In the genomic region with DNA sequence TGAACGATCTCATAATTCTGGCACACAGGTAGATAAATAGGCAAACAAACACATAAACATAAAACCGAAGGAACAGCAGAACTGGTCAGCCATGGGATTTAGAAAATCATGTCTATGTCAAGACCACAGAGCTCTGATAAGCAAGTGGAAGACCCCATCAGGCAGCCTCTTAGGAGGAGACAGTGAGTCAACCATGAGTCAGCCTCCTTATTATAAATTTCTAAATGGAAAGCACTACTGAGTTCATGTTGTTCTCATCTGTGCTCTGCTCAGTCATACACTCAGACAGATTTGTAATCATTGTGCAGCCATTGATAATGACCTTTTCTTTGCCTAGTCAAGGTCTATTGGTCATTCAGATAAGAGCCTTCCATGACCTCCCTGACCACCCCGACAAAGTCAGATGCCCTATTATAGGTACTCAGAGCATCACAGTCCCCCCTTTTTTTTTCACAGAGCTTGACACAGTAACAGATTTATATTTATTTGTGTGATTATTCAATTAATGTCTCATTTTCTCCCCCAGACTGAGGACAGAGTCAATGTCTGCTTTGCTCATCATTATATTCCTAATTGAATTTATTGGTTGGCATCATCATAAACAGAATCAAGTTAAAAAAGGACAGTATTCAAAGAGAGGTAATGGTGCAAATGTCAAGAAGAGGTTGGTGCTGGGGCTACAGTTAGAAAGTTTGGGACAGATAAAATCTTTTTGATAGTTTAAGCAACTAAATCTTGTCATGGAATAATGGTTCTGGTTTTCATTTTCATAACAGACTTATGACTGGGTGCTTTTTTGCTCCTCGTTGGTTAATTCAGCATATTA, we compare ENCODE assay signal across 18 cellular contexts.
DNase-seq lines count a peak whose midpoint lies in the region; ATAC-seq and TF ChIP-seq lines count a peak whose summit lies in the region.
"Had no signal": no experiment of that assay in that cellular context is flagged by ENCODE, and none has a peak within 500 bp of the region (broad histone marks: within the 10 kb centered on the region; RNA-seq: fewer than 3 reads in every experiment).

No MANE protein-coding gene starts in this region.

- H3K27ac ChIP-seq in heart right ventricle (no peak overlapping the region), aorta (ENCODE audit: low read depth in 1 of 2, low read length in 2 of 2) (no peak overlapping the region)
- H3K27ac ChIP-seq: A549, gastrocnemius medialis, HL-60, WERI-Rb-1 had no signal

- TF ChIP-seq POLR2A in erythroblast (IDR thresholded peaks at IDR 0.05; ENCODE audit: low read length) = no peak

- no peaks in the 10 kb centered on the region for H3K27me3 ChIP-seq in heart right ventricle
- no peaks in the 10 kb centered on the region for H3K27me3 ChIP-seq in aorta (ENCODE audit: control insufficient read depth in 1 of 2, insufficient read depth in 2 of 2, low read length in 1 of 2)
- H3K27me3 ChIP-seq: gastrocnemius medialis had no signal

- 77 to 83% methylated on average over 4 of the region's 4 CpGs for WGBS in heart right ventricle, 2 donors
- WGBS in aorta, 2 donors = 81 to 91% methylated on average over 4 of the region's 4 CpGs

- intact Hi-C loops in heart right ventricle (cut with DNase I) = no loop called here
- intact Hi-C loops in cardiac septum (cut with DNase I) = no loop called here
- intact Hi-C loops in aorta (cut with DNase I) = no loop called here

- in situ Hi-C loops in astrocyte of the cerebellum (cut with HindIII; ENCODE audit: low sequenced_read_pairs) = no loop called here

- H3K9me3 ChIP-seq in heart right ventricle = no peaks in the 10 kb centered on the region
- no peaks in the 10 kb centered on the region for H3K9me3 ChIP-seq in aorta (ENCODE audit: control insufficient read depth, low read length)
- H3K9me3 ChIP-seq: A549, gastrocnemius medialis had no signal

- H3K4me3 ChIP-seq in heart right ventricle (no peak overlapping the region), astrocyte of the cerebellum (ENCODE audit: low read depth, low read length) (no peak overlapping the region), aorta (ENCODE audit: low read length in 2 of 2) (no peak overlapping the region)
- H3K4me3 ChIP-seq: A549, gastrocnemius medialis had no signal

- no peak for DNase-seq in heart right ventricle
- no peak for DNase-seq in cardiac septum (ENCODE audit: low spot score)
- DNase-seq in astrocyte of the cerebellum (ENCODE audit: low read depth) = peak; percentile 24
- DNase-seq in kidney glomerular epithelial cell (lab: John Stamatoyannopoulos, UW) = peak; percentile 76
- no peak for DNase-seq in aorta
- no peak for DNase-seq in erythroblast (lab: John Stamatoyannopoulos, UW)
- DNase-seq in left lobe of liver (ENCODE audit: low spot score) = no peak
- DNase-seq: activated CD8-positive, alpha-beta T cell treated with anti-CD3 and anti-CD28 coated beads, Interleukin-2, amount 10 ng/mL, durations not matched to agents 7 days and 5 days; anterior cingulate cortex; CD8-positive, alpha-beta T cell; gastrocnemius medialis; immature natural killer cell; NCI-H1436; posterior cingulate gyrus; WERI-Rb-1 had no signal

- peaks cover 0 to 6% (median 0%) of the 10 kb centered on the region in 9 donors for H3K4me1 ChIP-seq in heart right ventricle
- H3K4me1 ChIP-seq in aorta (ENCODE audit: control insufficient read depth in 1 of 2, insufficient read depth in 2 of 2, low read length in 2 of 2) = no peaks in the 10 kb centered on the region
- H3K4me1 ChIP-seq: A549, gastrocnemius medialis had no signal

- TF ChIP-seq CTCF in heart right ventricle (IDR thresholded peaks at IDR 0.05) (no peak), astrocyte of the cerebellum (IDR thresholded peaks at IDR 0.05; ENCODE audit: low read depth, low read length, missing control alignments) (no peak)

- ATAC-seq in heart right ventricle = peak in 5 of 8 donors; percentile 35 to 84 (median 47)
- peak; percentile 62 for ATAC-seq in aorta (ENCODE audit: low FRiP score)
- no peak for ATAC-seq in HG03432 (IDR thresholded peaks at IDR 0.05; ENCODE audit: unreplicated experiment)
- ATAC-seq in left lobe of liver = no peak
- ATAC-seq: activated CD8-positive, alpha-beta T cell treated with anti-CD3 and anti-CD28 coated beads, Interleukin-2, amount 10 ng/mL, durations not matched to agents 7 days and 5 days; CD8-positive, alpha-beta T cell had no signal

- no peaks in the 10 kb centered on the region for H3K36me3 ChIP-seq in heart right ventricle
- peaks cover 0 to 2% of the 10 kb centered on the region in 2 donors for H3K36me3 ChIP-seq in aorta (ENCODE audit: control insufficient read depth in 1 of 2, insufficient read depth in 2 of 2, low read length in 1 of 2)
- H3K36me3 ChIP-seq: gastrocnemius medialis, WERI-Rb-1 had no signal

Comparison
In these comparisons a context has a peak if more than half of its experiments do, and no peak if none do; other contexts are left out.
1. ATAC-seq: peak in heart right ventricle (5 of 8) and aorta (single experiment); none in HG03432 (single experiment) and left lobe of liver (single experiment).
2. DNase-seq: peak in astrocyte of the cerebellum (single experiment) and kidney glomerular epithelial cell (single experiment); none in heart right ventricle (0 of 2), cardiac septum (single experiment), aorta (0 of 2), erythroblast (0 of 2) and left lobe of liver (single experiment).